Comparison of ENCODE assay signal across 1 cellular context in genomic region chr5:93582677-93583524, GRCh38.
A peak's percentile ranks its signal among the peaks of the same experiment; 100 is the strongest.
TF ChIP-seq lines count a peak whose summit lies in the region.

TSS of gene NR2F1 (plus strand) at chr5:93583222. CDS start at chr5:93585024, 1,802 bp downstream.

TF ChIP-seq in H1, 55 proteins besides CTCF, POLR2A, EP300 and RAD21 (continued from another document):
- TF ChIP-seq ATF3 (IDR thresholded peaks at IDR 0.05; ENCODE audit: insufficient read depth, low read depth, low read length) (no peak), CHD2 (IDR thresholded peaks at IDR 0.05; ENCODE audit: low read length) (no peak; the same call in 1 of the 2 replicates), SIN3A (conservative IDR thresholded peaks at IDR 0.05 in 1 of 2, IDR thresholded peaks at IDR 0.05 in 1 of 2; ENCODE audit: low read depth in 1 of 2, low read length in 2 of 2) (peak in 1 of 2 experiments; percentile 62; a peak in 2 of 4 replicates), CBX8 (IDR thresholded peaks at IDR 0.05; ENCODE audit: borderline replicate concordance, low read depth, low read length) (0 out of 2 replicates have a peak, but pooled peaks have one; percentile 3), EZH2 (IDR thresholded peaks at IDR 0.05; ENCODE audit: low read depth, low read length, severe bottlenecking) (peak; percentile 57), ASH2L (IDR thresholded peaks at IDR 0.05; ENCODE audit: low read length) (peak; percentile 23), GABPA (IDR thresholded peaks at IDR 0.05; ENCODE audit: borderline replicate concordance, insufficient read depth, low read length) (no peak), POU5F1 (IDR thresholded peaks at IDR 0.05; ENCODE audit: low read depth, low read length) (0 out of 2 replicates have a peak, but pooled peaks have one; percentile 13), KDM1A (IDR thresholded peaks at IDR 0.05; ENCODE audit: borderline replicate concordance, low read length) (0 out of 2 replicates have a peak, but pooled peaks have one; percentile 25), CTBP2 (IDR thresholded peaks at IDR 0.05; ENCODE audit: borderline replicate concordance, insufficient read depth, insufficient read length, low read length) (peak; percentile 67)
- TF ChIP-seq, protein P1, sequence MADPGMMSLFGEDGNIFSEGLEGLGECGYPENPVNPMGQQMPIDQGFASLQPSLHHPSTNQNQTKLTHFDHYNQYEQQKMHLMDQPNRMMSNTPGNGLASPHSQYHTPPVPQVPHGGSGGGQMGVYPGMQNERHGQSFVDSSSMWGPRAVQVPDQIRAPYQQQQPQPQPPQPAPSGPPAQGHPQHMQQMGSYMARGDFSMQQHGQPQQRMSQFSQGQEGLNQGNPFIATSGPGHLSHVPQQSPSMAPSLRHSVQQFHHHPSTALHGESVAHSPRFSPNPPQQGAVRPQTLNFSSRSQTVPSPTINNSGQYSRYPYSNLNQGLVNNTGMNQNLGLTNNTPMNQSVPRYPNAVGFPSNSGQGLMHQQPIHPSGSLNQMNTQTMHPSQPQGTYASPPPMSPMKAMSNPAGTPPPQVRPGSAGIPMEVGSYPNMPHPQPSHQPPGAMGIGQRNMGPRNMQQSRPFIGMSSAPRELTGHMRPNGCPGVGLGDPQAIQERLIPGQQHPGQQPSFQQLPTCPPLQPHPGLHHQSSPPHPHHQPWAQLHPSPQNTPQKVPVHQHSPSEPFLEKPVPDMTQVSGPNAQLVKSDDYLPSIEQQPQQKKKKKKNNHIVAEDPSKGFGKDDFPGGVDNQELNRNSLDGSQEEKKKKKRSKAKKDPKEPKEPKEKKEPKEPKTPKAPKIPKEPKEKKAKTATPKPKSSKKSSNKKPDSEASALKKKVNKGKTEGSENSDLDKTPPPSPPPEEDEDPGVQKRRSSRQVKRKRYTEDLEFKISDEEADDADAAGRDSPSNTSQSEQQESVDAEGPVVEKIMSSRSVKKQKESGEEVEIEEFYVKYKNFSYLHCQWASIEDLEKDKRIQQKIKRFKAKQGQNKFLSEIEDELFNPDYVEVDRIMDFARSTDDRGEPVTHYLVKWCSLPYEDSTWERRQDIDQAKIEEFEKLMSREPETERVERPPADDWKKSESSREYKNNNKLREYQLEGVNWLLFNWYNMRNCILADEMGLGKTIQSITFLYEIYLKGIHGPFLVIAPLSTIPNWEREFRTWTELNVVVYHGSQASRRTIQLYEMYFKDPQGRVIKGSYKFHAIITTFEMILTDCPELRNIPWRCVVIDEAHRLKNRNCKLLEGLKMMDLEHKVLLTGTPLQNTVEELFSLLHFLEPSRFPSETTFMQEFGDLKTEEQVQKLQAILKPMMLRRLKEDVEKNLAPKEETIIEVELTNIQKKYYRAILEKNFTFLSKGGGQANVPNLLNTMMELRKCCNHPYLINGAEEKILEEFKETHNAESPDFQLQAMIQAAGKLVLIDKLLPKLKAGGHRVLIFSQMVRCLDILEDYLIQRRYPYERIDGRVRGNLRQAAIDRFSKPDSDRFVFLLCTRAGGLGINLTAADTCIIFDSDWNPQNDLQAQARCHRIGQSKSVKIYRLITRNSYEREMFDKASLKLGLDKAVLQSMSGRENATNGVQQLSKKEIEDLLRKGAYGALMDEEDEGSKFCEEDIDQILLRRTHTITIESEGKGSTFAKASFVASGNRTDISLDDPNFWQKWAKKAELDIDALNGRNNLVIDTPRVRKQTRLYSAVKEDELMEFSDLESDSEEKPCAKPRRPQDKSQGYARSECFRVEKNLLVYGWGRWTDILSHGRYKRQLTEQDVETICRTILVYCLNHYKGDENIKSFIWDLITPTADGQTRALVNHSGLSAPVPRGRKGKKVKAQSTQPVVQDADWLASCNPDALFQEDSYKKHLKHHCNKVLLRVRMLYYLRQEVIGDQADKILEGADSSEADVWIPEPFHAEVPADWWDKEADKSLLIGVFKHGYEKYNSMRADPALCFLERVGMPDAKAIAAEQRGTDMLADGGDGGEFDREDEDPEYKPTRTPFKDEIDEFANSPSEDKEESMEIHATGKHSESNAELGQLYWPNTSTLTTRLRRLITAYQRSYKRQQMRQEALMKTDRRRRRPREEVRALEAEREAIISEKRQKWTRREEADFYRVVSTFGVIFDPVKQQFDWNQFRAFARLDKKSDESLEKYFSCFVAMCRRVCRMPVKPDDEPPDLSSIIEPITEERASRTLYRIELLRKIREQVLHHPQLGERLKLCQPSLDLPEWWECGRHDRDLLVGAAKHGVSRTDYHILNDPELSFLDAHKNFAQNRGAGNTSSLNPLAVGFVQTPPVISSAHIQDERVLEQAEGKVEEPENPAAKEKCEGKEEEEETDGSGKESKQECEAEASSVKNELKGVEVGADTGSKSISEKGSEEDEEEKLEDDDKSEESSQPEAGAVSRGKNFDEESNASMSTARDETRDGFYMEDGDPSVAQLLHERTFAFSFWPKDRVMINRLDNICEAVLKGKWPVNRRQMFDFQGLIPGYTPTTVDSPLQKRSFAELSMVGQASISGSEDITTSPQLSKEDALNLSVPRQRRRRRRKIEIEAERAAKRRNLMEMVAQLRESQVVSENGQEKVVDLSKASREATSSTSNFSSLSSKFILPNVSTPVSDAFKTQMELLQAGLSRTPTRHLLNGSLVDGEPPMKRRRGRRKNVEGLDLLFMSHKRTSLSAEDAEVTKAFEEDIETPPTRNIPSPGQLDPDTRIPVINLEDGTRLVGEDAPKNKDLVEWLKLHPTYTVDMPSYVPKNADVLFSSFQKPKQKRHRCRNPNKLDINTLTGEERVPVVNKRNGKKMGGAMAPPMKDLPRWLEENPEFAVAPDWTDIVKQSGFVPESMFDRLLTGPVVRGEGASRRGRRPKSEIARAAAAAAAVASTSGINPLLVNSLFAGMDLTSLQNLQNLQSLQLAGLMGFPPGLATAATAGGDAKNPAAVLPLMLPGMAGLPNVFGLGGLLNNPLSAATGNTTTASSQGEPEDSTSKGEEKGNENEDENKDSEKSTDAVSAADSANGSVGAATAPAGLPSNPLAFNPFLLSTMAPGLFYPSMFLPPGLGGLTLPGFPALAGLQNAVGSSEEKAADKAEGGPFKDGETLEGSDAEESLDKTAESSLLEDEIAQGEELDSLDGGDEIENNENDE (IDR thresholded peaks at IDR 0.05; ENCODE audit: insufficient replicate concordance, low read length) = peak; percentile 18
